ENCODE assay signal across 24 cellular contexts in genomic region chr20:32859961-32860360, GRCh38. TPM values are rescaled to one million over a fixed set of nuclear protein-coding genes. Genes with fewer than 3 reads are reported as not detected.
"Had no signal": no experiment of that assay in that cellular context is flagged by ENCODE, and none has a peak within 500 bp of the region (broad histone marks: within the 10 kb centered on the region; RNA-seq: fewer than 3 reads in every experiment).

No MANE protein-coding gene starts in this region.

- H3K4me3 ChIP-seq: colonic mucosa, esophagus squamous epithelium, gastroesophageal sphincter, lung, psoas muscle, sigmoid colon, skin epidermis, suprapubic skin, thyroid gland, upper lobe of left lung, uterus had no signal

- H3K36me3 ChIP-seq: colonic mucosa, thyroid gland, uterus had no signal

- ATAC-seq: gastroesophageal sphincter, left colon, left ventricle myocardium superior, psoas muscle had no signal

- DNase-seq: colonic mucosa; dermis blood vessel endothelial cell; esophagus squamous epithelium; foreskin fibroblast; glutamatergic neuron; left colon; left ventricle myocardium superior; mesenchymal stem cell; midbrain; psoas muscle; retina; sigmoid colon; stimulated activated naive CD4-positive, alpha-beta T cell; thyroid gland; upper lobe of left lung; uterus had no signal

- H3K27me3 ChIP-seq: colonic mucosa, esophagus squamous epithelium, gastroesophageal sphincter, neutrophil, sigmoid colon, suprapubic skin, thyroid gland, upper lobe of left lung, uterus had no signal

- H3K27ac ChIP-seq: colonic mucosa, esophagus squamous epithelium, gastroesophageal sphincter, neutrophil, psoas muscle, sigmoid colon, skin epidermis, suprapubic skin, thyroid gland, upper lobe of left lung, uterus had no signal

- H3K9me3 ChIP-seq: colonic mucosa, esophagus squamous epithelium, gastroesophageal sphincter, neutrophil, psoas muscle, sigmoid colon, suprapubic skin, thyroid gland, upper lobe of left lung, uterus had no signal

- H3K4me1 ChIP-seq: colonic mucosa, esophagus squamous epithelium, gastroesophageal sphincter, psoas muscle, upper lobe of left lung, uterus had no signal

RNA-seq across cellular contexts. Expression of gene EFCAB8, which starts 1.2 kb away (rescaled TPM):
- total RNA-seq: epithelial cell of proximal tubule, kidney epithelial cell, left ventricle myocardium superior had no signal
- polyA plus RNA-seq: neural cell had no signal
